Comparison of ENCODE assay signal across 10 cellular contexts in genomic region chr6:168133186-168133585, GRCh38. TPM values are rescaled to one million over a fixed set of nuclear protein-coding genes. Genes with fewer than 3 reads are reported as not detected.
DNase-seq lines count a peak whose midpoint lies in the region; ATAC-seq and TF ChIP-seq lines count a peak whose summit lies in the region.
"Had no signal": no experiment of that assay in that cellular context is flagged by ENCODE, and none has a peak within 500 bp of the region (broad histone marks: within the 10 kb centered on the region; RNA-seq: fewer than 3 reads in every experiment).

No MANE protein-coding gene starts in this region.

- H4K20me1 ChIP-seq in GM23338 (replicated peaks; ENCODE audit: insufficient read depth) (no peaks in the 10 kb centered on the region), smooth muscle cell (ENCODE audit: low read depth) (no peaks in the 10 kb centered on the region)

- no peak for TF ChIP-seq POLR2A in right lobe of liver (IDR thresholded peaks at IDR 0.05)

- H3K4me2 ChIP-seq in GM23338 (no peak overlapping the region), smooth muscle cell (peak overlapping the region; percentile 79)

- 27% methylated on average over 9 of the region's 14 CpGs for WGBS in right lobe of liver (ENCODE audit: insufficient coverage, low coverage, low lambda C conversion rate, missing lambda C conversion rate)
- 36% methylated on average over 14 of the region's 14 CpGs for WGBS in smooth muscle cell (ENCODE audit: low lambda C conversion rate)

- H3K9me3 Mint-ChIP-seq in GM23338: no peaks in the 10 kb centered on the region
- H3K9me3 Mint-ChIP-seq: activated naive CD4-positive, alpha-beta T cell treated with anti-CD3 and anti-CD28 coated beads, Interleukin-2, amount 50 U/mL, for 24 hours had no signal

- no peaks in the 10 kb centered on the region for H3K36me3 ChIP-seq in GM23338 (ENCODE audit: insufficient read depth)
- H3K36me3 ChIP-seq in right lobe of liver: no peaks in the 10 kb centered on the region
- no peaks in the 10 kb centered on the region for H3K36me3 ChIP-seq in smooth muscle cell (ENCODE audit: low read depth)

- ATAC-seq in GM23338: peak; percentile 41
- peak; percentile 49 to 63 (median 55) for ATAC-seq in right lobe of liver
- no peak for ATAC-seq in GM21515 (IDR thresholded peaks at IDR 0.05; ENCODE audit: unreplicated experiment)
- no peak for ATAC-seq in HG02840 (IDR thresholded peaks at IDR 0.05; ENCODE audit: low FRiP score, unreplicated experiment)
- ATAC-seq in HG02763 (IDR thresholded peaks at IDR 0.05; ENCODE audit: unreplicated experiment): no peak

- intact Hi-C loops in right lobe of liver (cut with DNase I): no loop called here

- H3K27me3 ChIP-seq in GM23338 (ENCODE audit: insufficient read depth): no peaks in the 10 kb centered on the region
- H3K27me3 ChIP-seq in right lobe of liver: no peaks in the 10 kb centered on the region
- no peaks in the 10 kb centered on the region for H3K27me3 ChIP-seq in smooth muscle cell (ENCODE audit: low read depth)

- H3K4me3 ChIP-seq in GM23338 (no peak overlapping the region), choroid plexus epithelial cell (ENCODE audit: low read depth, low read length) (peak overlapping the region; percentile 36), right lobe of liver (peak overlapping the region in 1 of 3 donors; percentile 7), smooth muscle cell (no peak overlapping the region)

- H3K27ac ChIP-seq in GM23338 (ENCODE audit: low read depth) (no peak overlapping the region), right lobe of liver (peak overlapping the region in 1 of 3 donors; percentile 22), smooth muscle cell (ENCODE audit: low read depth) (peak overlapping the region; percentile 76)

- H3K4me1 ChIP-seq in GM23338 (ENCODE audit: insufficient read depth) (peaks cover 11% of the 10 kb centered on the region), right lobe of liver (peaks cover 0 to 4% (median 0%) of the 10 kb centered on the region in 4 donors), smooth muscle cell (ENCODE audit: low read depth) (peaks cover 20% of the 10 kb centered on the region)

- no peaks in the 10 kb centered on the region for H3K36me3 Mint-ChIP-seq in GM23338 (ENCODE audit: low read depth)
- H3K36me3 Mint-ChIP-seq: activated naive CD4-positive, alpha-beta T cell treated with anti-CD3 and anti-CD28 coated beads, Interleukin-2, amount 50 U/mL, for 24 hours had no signal

- no peak overlapping the region for H3K27ac Mint-ChIP-seq in GM23338
- H3K27ac Mint-ChIP-seq: activated naive CD4-positive, alpha-beta T cell treated with anti-CD3 and anti-CD28 coated beads, Interleukin-2, amount 50 U/mL, for 24 hours had no signal

- TF ChIP-seq CTCF in GM23338 (conservative IDR thresholded peaks at IDR 0.05; ENCODE audit: low read depth in 2 of 2): no peak
- TF ChIP-seq CTCF in choroid plexus epithelial cell (conservative IDR thresholded peaks at IDR 0.05; ENCODE audit: low read depth, low read length): no peak
- TF ChIP-seq CTCF in right lobe of liver (IDR thresholded peaks at IDR 0.05): no peak
- no peak for TF ChIP-seq CTCF in smooth muscle cell (IDR thresholded peaks at IDR 0.05; ENCODE audit: borderline replicate concordance, insufficient read depth, poor library complexity, severe bottlenecking)

- H3K4me1 Mint-ChIP-seq in GM23338: peaks cover 22% of the 10 kb centered on the region
- H3K4me1 Mint-ChIP-seq: activated naive CD4-positive, alpha-beta T cell treated with anti-CD3 and anti-CD28 coated beads, Interleukin-2, amount 50 U/mL, for 24 hours had no signal

- no peak for DNase-seq in GM23338 (ENCODE audit: low spot score)
- DNase-seq in choroid plexus epithelial cell (ENCODE audit: low read depth): peak; percentile 72
- no peak for DNase-seq in right lobe of liver
- no peak for DNase-seq in smooth muscle cell (lab: John Stamatoyannopoulos, UW; ENCODE audit: unreplicated experiment)
- DNase-seq in Kasumi-1 (lab: John Stamatoyannopoulos, UW): no peak
- DNase-seq: NK-92 treated with Interleukin-12 subunit alpha and Interleukin-12 subunit beta, amount 100 ng/mL, for 24 hours had no signal

- 0 out of 3 replicates have a peak overlapping the region, but pooled peaks have one; percentile 51 for H3K4me3 Mint-ChIP-seq in GM23338
- H3K4me3 Mint-ChIP-seq: activated naive CD4-positive, alpha-beta T cell treated with anti-CD3 and anti-CD28 coated beads, Interleukin-2, amount 50 U/mL, for 24 hours had no signal

- H3K9ac ChIP-seq in smooth muscle cell (ENCODE audit: low read depth): no peak overlapping the region

- no peaks in the 10 kb centered on the region for H3F3A ChIP-seq in GM23338 (replicated peaks; ENCODE audit: low read depth)
- peaks cover 13% of the 10 kb centered on the region for H3F3A ChIP-seq in smooth muscle cell (ENCODE audit: low read depth)

- H3K9me2 ChIP-seq in GM23338 (ENCODE audit: insufficient read depth): no peaks in the 10 kb centered on the region

- H3K9me3 ChIP-seq in right lobe of liver (no peaks in the 10 kb centered on the region), smooth muscle cell (replicated peaks; ENCODE audit: low read depth) (no peaks in the 10 kb centered on the region)

- H3K79me2 ChIP-seq in GM23338 (replicated peaks; ENCODE audit: insufficient read depth) (no peaks in the 10 kb centered on the region), smooth muscle cell (ENCODE audit: low read depth) (no peaks in the 10 kb centered on the region)

- peaks cover 18% of the 10 kb centered on the region for H3K27me3 Mint-ChIP-seq in GM23338 (ENCODE audit: insufficient read depth, low read depth, poor library complexity)

- H2AFZ ChIP-seq in GM23338: no peak overlapping the region; the same call in 1 of the 2 replicates
- no peak overlapping the region for H2AFZ ChIP-seq in smooth muscle cell (ENCODE audit: low read depth)

TF ChIP-seq in GM23338, 12 proteins besides CTCF, POLR2A, EP300 and RAD21 (continues in another document):
- TF ChIP-seq EZH2phosphoT487 (IDR thresholded peaks at IDR 0.05; ENCODE audit: unreplicated experiment) (no peak), JUNB (IDR thresholded peaks at IDR 0.05; ENCODE audit: unreplicated experiment) (no peak), CREB1 (CRISPR knock-in tag; IDR thresholded peaks at IDR 0.05; ENCODE audit: low read depth) (no peak), POLR2AphosphoS5 (IDR thresholded peaks at IDR 0.05; ENCODE audit: low read depth) (no peak)
- TF ChIP-seq, protein P1, sequence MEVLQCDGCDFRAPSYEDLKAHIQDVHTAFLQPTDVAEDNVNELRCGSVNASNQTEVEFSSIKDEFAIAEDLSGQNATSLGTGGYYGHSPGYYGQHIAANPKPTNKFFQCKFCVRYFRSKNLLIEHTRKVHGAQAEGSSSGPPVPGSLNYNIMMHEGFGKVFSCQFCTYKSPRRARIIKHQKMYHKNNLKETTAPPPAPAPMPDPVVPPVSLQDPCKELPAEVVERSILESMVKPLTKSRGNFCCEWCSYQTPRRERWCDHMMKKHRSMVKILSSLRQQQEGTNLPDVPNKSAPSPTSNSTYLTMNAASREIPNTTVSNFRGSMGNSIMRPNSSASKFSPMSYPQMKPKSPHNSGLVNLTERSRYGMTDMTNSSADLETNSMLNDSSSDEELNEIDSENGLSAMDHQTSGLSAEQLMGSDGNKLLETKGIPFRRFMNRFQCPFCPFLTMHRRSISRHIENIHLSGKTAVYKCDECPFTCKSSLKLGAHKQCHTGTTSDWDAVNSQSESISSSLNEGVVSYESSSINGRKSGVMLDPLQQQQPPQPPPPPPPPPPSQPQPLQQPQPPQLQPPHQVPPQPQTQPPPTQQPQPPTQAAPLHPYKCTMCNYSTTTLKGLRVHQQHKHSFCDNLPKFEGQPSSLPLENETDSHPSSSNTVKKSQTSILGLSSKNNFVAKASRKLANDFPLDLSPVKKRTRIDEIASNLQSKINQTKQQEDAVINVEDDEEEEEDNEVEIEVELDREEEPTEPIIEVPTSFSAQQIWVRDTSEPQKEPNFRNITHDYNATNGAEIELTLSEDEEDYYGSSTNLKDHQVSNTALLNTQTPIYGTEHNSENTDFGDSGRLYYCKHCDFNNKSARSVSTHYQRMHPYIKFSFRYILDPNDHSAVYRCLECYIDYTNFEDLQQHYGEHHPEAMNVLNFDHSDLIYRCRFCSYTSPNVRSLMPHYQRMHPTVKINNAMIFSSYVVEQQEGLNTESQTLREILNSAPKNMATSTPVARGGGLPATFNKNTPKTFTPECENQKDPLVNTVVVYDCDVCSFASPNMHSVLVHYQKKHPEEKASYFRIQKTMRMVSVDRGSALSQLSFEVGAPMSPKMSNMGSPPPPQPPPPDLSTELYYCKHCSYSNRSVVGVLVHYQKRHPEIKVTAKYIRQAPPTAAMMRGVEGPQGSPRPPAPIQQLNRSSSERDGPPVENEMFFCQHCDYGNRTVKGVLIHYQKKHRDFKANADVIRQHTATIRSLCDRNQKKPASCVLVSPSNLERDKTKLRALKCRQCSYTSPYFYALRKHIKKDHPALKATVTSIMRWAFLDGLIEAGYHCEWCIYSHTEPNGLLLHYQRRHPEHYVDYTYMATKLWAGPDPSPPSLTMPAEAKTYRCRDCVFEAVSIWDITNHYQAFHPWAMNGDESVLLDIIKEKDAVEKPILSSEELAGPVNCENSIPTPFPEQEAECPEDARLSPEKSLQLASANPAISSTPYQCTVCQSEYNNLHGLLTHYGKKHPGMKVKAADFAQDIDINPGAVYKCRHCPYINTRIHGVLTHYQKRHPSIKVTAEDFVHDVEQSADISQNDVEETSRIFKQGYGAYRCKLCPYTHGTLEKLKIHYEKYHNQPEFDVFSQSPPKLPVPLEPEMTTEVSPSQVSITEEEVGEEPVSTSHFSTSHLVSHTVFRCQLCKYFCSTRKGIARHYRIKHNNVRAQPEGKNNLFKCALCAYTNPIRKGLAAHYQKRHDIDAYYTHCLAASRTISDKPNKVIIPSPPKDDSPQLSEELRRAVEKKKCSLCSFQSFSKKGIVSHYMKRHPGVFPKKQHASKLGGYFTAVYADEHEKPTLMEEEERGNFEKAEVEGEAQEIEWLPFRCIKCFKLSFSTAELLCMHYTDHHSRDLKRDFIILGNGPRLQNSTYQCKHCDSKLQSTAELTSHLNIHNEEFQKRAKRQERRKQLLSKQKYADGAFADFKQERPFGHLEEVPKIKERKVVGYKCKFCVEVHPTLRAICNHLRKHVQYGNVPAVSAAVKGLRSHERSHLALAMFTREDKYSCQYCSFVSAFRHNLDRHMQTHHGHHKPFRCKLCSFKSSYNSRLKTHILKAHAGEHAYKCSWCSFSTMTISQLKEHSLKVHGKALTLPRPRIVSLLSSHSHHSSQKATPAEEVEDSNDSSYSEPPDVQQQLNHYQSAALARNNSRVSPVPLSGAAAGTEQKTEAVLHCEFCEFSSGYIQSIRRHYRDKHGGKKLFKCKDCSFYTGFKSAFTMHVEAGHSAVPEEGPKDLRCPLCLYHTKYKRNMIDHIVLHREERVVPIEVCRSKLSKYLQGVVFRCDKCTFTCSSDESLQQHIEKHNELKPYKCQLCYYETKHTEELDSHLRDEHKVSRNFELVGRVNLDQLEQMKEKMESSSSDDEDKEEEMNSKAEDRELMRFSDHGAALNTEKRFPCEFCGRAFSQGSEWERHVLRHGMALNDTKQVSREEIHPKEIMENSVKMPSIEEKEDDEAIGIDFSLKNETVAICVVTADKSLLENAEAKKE (CRISPR knock-in tag; IDR thresholded peaks at IDR 0.05): no peak

RNA-seq across cellular contexts. Expression of gene FRMD1, which starts 54.2 kb away (rescaled TPM):
- 1.0 TPM in 2 replicates for total RNA-seq in GM23338 (2014; rRNA removed; shearing (Covaris generic))
- polyA plus RNA-seq in GM23338 (2016; fragmentation: Nextera tagmentation; extraction: Ambion mirVana) (2.0 and 2.1 TPM in 2 replicates), smooth muscle cell (not detected in 2 replicates)
- total RNA-seq in right lobe of liver (under 1 TPM in 5 of 6 experiments, not detected in 1; 0.07 to 0.23 (median 0.12) TPM), smooth muscle cell (not detected in 2 replicates)

Comparison
In these comparisons a context has a peak if more than half of its experiments do, and no peak if none do; other contexts are left out.
1. ATAC-seq: peak in GM23338 (single experiment) and right lobe of liver (4 of 4); none in GM21515 (single experiment), HG02840 (single experiment) and HG02763 (single experiment).